In the genomic region with DNA sequence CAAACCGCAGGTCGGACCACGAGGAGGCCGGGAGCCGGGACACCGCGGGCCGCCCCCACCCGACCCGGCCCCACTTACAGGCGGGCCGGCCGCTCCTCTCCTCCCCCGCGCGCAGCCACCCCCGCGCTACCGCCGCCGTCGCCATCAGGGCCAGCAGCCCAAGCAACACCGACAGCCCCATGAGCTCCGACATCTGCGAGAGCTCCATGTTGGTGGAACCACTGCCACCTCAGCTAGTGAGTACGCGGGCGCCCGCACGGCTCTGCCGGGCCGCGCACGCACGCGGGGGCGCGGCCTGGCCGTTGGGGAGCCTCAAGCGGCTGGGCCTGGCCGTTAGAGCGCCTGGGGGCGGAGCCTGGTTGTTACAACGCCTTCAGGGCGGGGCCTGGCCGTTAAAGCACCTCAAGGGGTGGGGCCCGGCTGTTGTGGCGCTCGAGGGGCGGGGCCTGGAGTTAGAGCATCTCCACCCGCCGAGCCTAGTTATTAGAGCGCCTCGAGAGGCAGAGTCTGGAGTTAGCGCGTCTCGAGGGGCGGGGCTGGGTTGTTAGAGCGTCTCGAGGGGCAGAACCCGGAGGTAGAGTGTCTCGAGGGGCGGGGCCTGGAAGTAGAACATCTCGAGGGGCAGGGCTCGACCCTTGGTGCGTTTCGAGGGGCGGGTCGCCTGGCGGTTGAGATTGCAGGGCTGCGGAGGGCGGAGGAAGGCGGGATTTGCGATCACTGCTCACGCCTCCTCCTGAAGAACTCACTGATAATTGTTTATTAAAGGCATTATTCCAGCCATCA, we compare ENCODE assay signal across 7 cellular contexts. TPM values are rescaled to one million over a fixed set of nuclear protein-coding genes. Genes with fewer than 3 reads are reported as not detected.
A peak's percentile ranks its signal among the peaks of the same experiment; 100 is the strongest.
DNase-seq lines count a peak whose midpoint lies in the region; ATAC-seq, FAIRE-seq and TF ChIP-seq lines count a peak whose summit lies in the region.

A gene with protein sequence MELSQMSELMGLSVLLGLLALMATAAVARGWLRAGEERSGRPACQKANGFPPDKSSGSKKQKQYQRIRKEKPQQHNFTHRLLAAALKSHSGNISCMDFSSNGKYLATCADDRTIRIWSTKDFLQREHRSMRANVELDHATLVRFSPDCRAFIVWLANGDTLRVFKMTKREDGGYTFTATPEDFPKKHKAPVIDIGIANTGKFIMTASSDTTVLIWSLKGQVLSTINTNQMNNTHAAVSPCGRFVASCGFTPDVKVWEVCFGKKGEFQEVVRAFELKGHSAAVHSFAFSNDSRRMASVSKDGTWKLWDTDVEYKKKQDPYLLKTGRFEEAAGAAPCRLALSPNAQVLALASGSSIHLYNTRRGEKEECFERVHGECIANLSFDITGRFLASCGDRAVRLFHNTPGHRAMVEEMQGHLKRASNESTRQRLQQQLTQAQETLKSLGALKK (minus strand): TSS at position 238 of the 783 bp plus-strand sequence. CDS start 30 bp downstream, at position 208.

- FAIRE-seq in astrocyte (lab: Jason Lieb, UNC): no peak

- H3K4me3 ChIP-seq in astrocyte (ENCODE audit: insufficient read depth, low read depth, low read length): peak within 1 kb of the TSS; percentile 85

- peaks cover 5% of the 10 kb centered on the region for H3K36me3 Mint-ChIP-seq in astrocyte (ENCODE audit: low read depth, unreplicated experiment)

- H3K27ac ChIP-seq in astrocyte (ENCODE audit: low read depth, low read length): peak within 1 kb of the TSS; percentile 87

- peaks cover 12% of the 10 kb centered on the region for H3K4me1 ChIP-seq in astrocyte (ENCODE audit: insufficient read depth, low read length)

- H3K27me3 Mint-ChIP-seq in astrocyte (ENCODE audit: low read depth, unreplicated experiment): peaks cover 3% of the 10 kb centered on the region

- H3K4me3 Mint-ChIP-seq in astrocyte (ENCODE audit: unreplicated experiment): peak within 1 kb of the TSS; percentile 92

- peaks cover 13% of the 10 kb centered on the region for H3K36me3 ChIP-seq in astrocyte (ENCODE audit: insufficient read depth, low read length)

- peaks cover 32% of the 10 kb centered on the region for H4K20me1 ChIP-seq in astrocyte (ENCODE audit: insufficient read depth, low read length)

- peak within 1 kb of the TSS; percentile 94 for H3K9ac ChIP-seq in astrocyte (ENCODE audit: low read length)

- peak within 1 kb of the TSS; percentile 95 for H3K4me2 ChIP-seq in astrocyte (ENCODE audit: low read length)

- no peaks in the 10 kb centered on the region for H3K9me3 ChIP-seq in astrocyte (ENCODE audit: insufficient read depth, low read depth, low read length)

- no peak for TF ChIP-seq CTCF in astrocyte (IDR thresholded peaks at IDR 0.05; ENCODE audit: insufficient read depth, low read depth, low read length)

- H3K9me3 Mint-ChIP-seq in astrocyte (ENCODE audit: unreplicated experiment): no peaks in the 10 kb centered on the region

- peaks cover 13% of the 10 kb centered on the region for H3K4me1 Mint-ChIP-seq in astrocyte (ENCODE audit: low read depth, unreplicated experiment)

- no peaks in the 10 kb centered on the region for H3K27me3 ChIP-seq in astrocyte (ENCODE audit: insufficient read depth, low read length)

- H3K79me2 ChIP-seq in astrocyte (ENCODE audit: insufficient read depth, low read length): peaks cover 46% of the 10 kb centered on the region

- H3K27ac Mint-ChIP-seq in astrocyte (ENCODE audit: unreplicated experiment): peak within 1 kb of the TSS; percentile 92

- DNase-seq in NCI-H2029 (lab: John Stamatoyannopoulos, UW) (peak; percentile 98), T-helper 22 cell (ENCODE audit: low read depth) (peak; percentile 99), astrocyte (ENCODE audit: low read depth) (peak; percentile 88), hepatic stellate cell (ENCODE audit: low spot score) (peak; percentile 97), renal cortical epithelial cell (ENCODE audit: low read depth) (peak; percentile 90)

- peak; percentile 87 for ATAC-seq in GM18505 (IDR thresholded peaks at IDR 0.05; ENCODE audit: unreplicated experiment)
- ATAC-seq in HG02973 (IDR thresholded peaks at IDR 0.05; ENCODE audit: unreplicated experiment): peak; percentile 85

- peak; percentile 98 for TF ChIP-seq POLR2A in GM18505 (IDR thresholded peaks at IDR 0.05; ENCODE audit: borderline replicate concordance, extremely low read depth, insufficient read depth, insufficient read length)

- H2AFZ ChIP-seq in astrocyte (ENCODE audit: low read depth, low read length): peak within 1 kb of the TSS; percentile 81

RNA-seq across cellular contexts. Expression of the gene that starts here (rescaled TPM):
- total RNA-seq in astrocyte (54.8 and 58.6 TPM in 2 replicates), renal cortical epithelial cell (68.0 and 72.8 TPM in 2 replicates)

Comparison
In these comparisons a context has a peak if more than half of its experiments do, and no peak if none do; other contexts are left out.
1. Peak in every context shown above with its lines: DNase-seq, ATAC-seq, H3K4me3 ChIP-seq and H3K27ac ChIP-seq.